8 cellular contexts compared by ENCODE assay signal in genomic region chr9:72271617-72272478, GRCh38.
DNase-seq lines count a peak whose midpoint lies in the region; ATAC-seq, FAIRE-seq and TF ChIP-seq lines count a peak whose summit lies in the region.

No MANE protein-coding gene starts in this region.

- H3K4me1 ChIP-seq in mammary epithelial cell (ENCODE audit: insufficient read depth, low read length) = peaks cover 14% of the 10 kb centered on the region
- peaks cover 13% of the 10 kb centered on the region for H3K4me1 ChIP-seq in keratinocyte (ENCODE audit: control insufficient read depth, extremely low read depth, insufficient read depth, low read length)

- H3K27ac ChIP-seq in mammary epithelial cell (ENCODE audit: insufficient read depth, low read depth, low read length) = no peak overlapping the region
- H3K27ac ChIP-seq in keratinocyte (ENCODE audit: control insufficient read depth, insufficient read depth, low read length) = no peak overlapping the region

- no peak overlapping the region for H3K4me3 ChIP-seq in mammary epithelial cell (replicated peaks in 1 of 3; ENCODE audit: insufficient read depth in 1 of 3, low read depth in 2 of 3, low read length in 3 of 3)
- H3K4me3 ChIP-seq in keratinocyte (ENCODE audit: control insufficient read depth in 2 of 3, extremely low read depth in 1 of 3, insufficient read depth in 2 of 3, low read depth in 1 of 3, low read length in 3 of 3) = no peak overlapping the region

- CTCF ChIA-PET in mammary epithelial cell (lab: Charles Lee; ENCODE audit: low non-redundant PET) = interaction anchor here (0.6 to 1.0 kb wide), 5 partner anchors 67 to 511 kb away, joined by 3 to 10 read pairs (median 4); no protein-coding TSS in a partner anchor

- DNase-seq in Caki2 (ENCODE audit: low read depth) (peak; percentile 38), HuH-7 (ENCODE audit: low spot score) (peak; percentile 56), SK-N-DZ (ENCODE audit: low spot score) (peak; percentile 37), mammary epithelial cell (peak; percentile 35), keratinocyte (ENCODE audit: low read depth, low spot score) (no peak)
- DNase-seq in stimulated activated CD4-positive, alpha-beta T cell treated with anti-CD3 and anti-CD28 coated beads, Interleukin-4, amount 100 ng/mL, for 4 hours = peak; percentile 7 to 17

- no peaks in the 10 kb centered on the region for H3K79me2 ChIP-seq in mammary epithelial cell (ENCODE audit: insufficient read depth, low read length)
- H3K79me2 ChIP-seq in keratinocyte (ENCODE audit: control insufficient read depth, insufficient read depth, low read length) = no peaks in the 10 kb centered on the region

- H3K36me3 ChIP-seq in mammary epithelial cell (ENCODE audit: insufficient read depth, low read length) = no peaks in the 10 kb centered on the region
- H3K36me3 ChIP-seq in keratinocyte (ENCODE audit: control insufficient read depth in 2 of 2, extremely low read depth in 1 of 2, insufficient read depth in 2 of 2, low read length in 2 of 2) = no peaks in the 10 kb centered on the region

- H3K9ac ChIP-seq in mammary epithelial cell (ENCODE audit: insufficient read depth, low read length) = no peak overlapping the region
- no peak overlapping the region for H3K9ac ChIP-seq in keratinocyte (ENCODE audit: control insufficient read depth, extremely low read depth, insufficient read depth, low read length)

- H3K9me1 ChIP-seq in keratinocyte (ENCODE audit: control insufficient read depth, extremely low read depth, insufficient read depth, low read length) = no peaks in the 10 kb centered on the region

- H4K20me1 ChIP-seq in mammary epithelial cell (ENCODE audit: insufficient read depth, low read length) = no peaks in the 10 kb centered on the region
- no peaks in the 10 kb centered on the region for H4K20me1 ChIP-seq in keratinocyte (ENCODE audit: control insufficient read depth, extremely low read depth, insufficient read depth, low read length)

- 44% methylated on average over 9 of the region's 9 CpGs for WGBS in mammary epithelial cell (ENCODE audit: low coverage, missing lambda C conversion rate)

- FAIRE-seq in keratinocyte (lab: Jason Lieb, UNC) = peak; percentile 44

- in situ Hi-C loops in Caki2 (cut with HindIII; ENCODE audit: low pct_unique_long_range_greater_than_20kb, low sequenced_read_pairs) (loop anchor here (25.0 kb wide), 1 partner anchor 235 kb away; no protein-coding TSS in a partner anchor), mammary epithelial cell (cut with MboI; ENCODE audit: low sequenced_read_pairs in 2 of 2) (loop anchor here (5.0 to 25.0 kb wide), 5 partner anchors 235 to 553 kb away; no protein-coding TSS in a partner anchor)

- H3K27me3 ChIP-seq in mammary epithelial cell (ENCODE audit: insufficient read depth, low read length) = no peaks in the 10 kb centered on the region
- H3K27me3 ChIP-seq in keratinocyte (ENCODE audit: control insufficient read depth, extremely low read depth, insufficient read depth, low read length) = no peaks in the 10 kb centered on the region

- TF ChIP-seq CTCF in mammary epithelial cell (conservative IDR thresholded peaks at IDR 0.05 in 1 of 2, IDR thresholded peaks at IDR 0.05 in 1 of 2; ENCODE audit: extremely low read depth in 1 of 2, insufficient read depth in 1 of 2, low read depth in 1 of 2, low read length in 2 of 2) (peak; percentile 77 to 86), keratinocyte (optimal IDR thresholded peaks at IDR 0.05 in 1 of 3, IDR thresholded peaks at IDR 0.05 in 1 of 3, conservative IDR thresholded peaks at IDR 0.05 in 1 of 3; ENCODE audit: extremely low read depth in 1 of 3, insufficient read depth in 2 of 3, low read length in 3 of 3) (peak; percentile 66 to 72 (median 69))

- no peaks in the 10 kb centered on the region for H3K9me3 ChIP-seq in mammary epithelial cell (replicated peaks; ENCODE audit: insufficient read depth, low read length)
- H3K9me3 ChIP-seq in keratinocyte (ENCODE audit: control insufficient read depth, low read depth, low read length) = no peaks in the 10 kb centered on the region

- ATAC-seq in GM19025 (IDR thresholded peaks at IDR 0.05; ENCODE audit: low read depth, unreplicated experiment) (peak; percentile 40), GM19023 (IDR thresholded peaks at IDR 0.05; ENCODE audit: unreplicated experiment) (no peak)

- BruUV-seq in mammary epithelial cell (replicated peaks; lab: Mats Ljungman, UMichigan) = no TSS peak

- H2AFZ ChIP-seq in mammary epithelial cell (ENCODE audit: low read depth, low read length) (no peak overlapping the region), keratinocyte (ENCODE audit: control insufficient read depth, low read length) (no peak overlapping the region)

- intact Hi-C loops in mammary epithelial cell (cut with micrococcal nuclease) = loop anchor here (1.0 kb wide), 3 partner anchors 69 to 465 kb away; no protein-coding TSS in a partner anchor

- dilution Hi-C loops in mammary epithelial cell (cut with HindIII; ENCODE audit: low sequenced_read_pairs) (loop anchor here (25.0 kb wide), 2 partner anchors 235 to 460 kb away; no protein-coding TSS in a partner anchor), keratinocyte (cut with MboI; ENCODE audit: extremely low pct_ligation_motif_present, low sequenced_read_pairs) (loop anchor here (25.0 kb wide), 1 partner anchor 235 kb away; no protein-coding TSS in a partner anchor)

- H3K4me2 ChIP-seq in mammary epithelial cell (ENCODE audit: insufficient read depth, low read depth, low read length) = no peak overlapping the region
- H3K4me2 ChIP-seq in keratinocyte (ENCODE audit: control insufficient read depth, extremely low read depth, insufficient read depth, low read depth, low read length) = no peak overlapping the region
